ENCODE assay signal across 17 cellular contexts in the genomic region with DNA sequence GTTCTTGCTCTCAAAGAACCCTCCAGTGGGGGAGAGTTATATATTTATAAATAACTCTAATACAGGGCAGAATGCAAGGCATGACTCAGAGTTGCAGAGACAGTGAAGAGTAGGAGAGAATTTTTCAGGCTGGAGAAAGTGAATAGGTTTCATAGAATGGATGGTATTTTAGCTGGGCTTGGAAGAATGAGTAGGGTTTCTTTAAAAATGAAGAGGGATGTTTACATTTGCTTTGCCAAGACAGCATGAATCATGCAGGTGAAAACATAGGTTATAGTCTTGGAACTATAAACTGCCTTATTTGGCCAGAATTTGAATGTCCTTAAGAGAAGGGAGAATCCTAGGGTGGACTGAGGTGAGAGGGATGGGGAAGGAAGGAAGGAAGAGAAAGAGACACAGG.
DNase-seq lines count a peak whose midpoint lies in the region; ATAC-seq and TF ChIP-seq lines count a peak whose summit lies in the region.
"Had no signal": no experiment of that assay in that cellular context is flagged by ENCODE, and none has a peak within 500 bp of the region (broad histone marks: within the 10 kb centered on the region; RNA-seq: fewer than 3 reads in every experiment).

No MANE protein-coding gene starts in this region.

- CTCF ChIA-PET in HCT116 (lab: Charles Lee), result no interaction called here

- H3K9ac ChIP-seq in HCT116 (ENCODE audit: low read length), result no peak overlapping the region

- ATAC-seq in HCT116 (no peak; the same call in 1 of the 2 replicates), SK-N-SH treated with all-trans-retinoic acid at 6 μM for 48 hours (peak; percentile 64; the same call in 2 of the 3 replicates), heart right ventricle (no peak)
- ATAC-seq: mucosa of descending colon had no signal

- H3K27ac ChIP-seq in HCT116 (ENCODE audit: low read depth, low read length) (no peak overlapping the region), heart right ventricle (no peak overlapping the region), uterus (no peak overlapping the region)
- H3K27ac ChIP-seq: cardiac muscle cell, left ventricle myocardium inferior had no signal

- peak; percentile 27 for DNase-seq in AG08395 (ENCODE audit: low spot score)
- DNase-seq in HCT116 (ENCODE audit: low read depth, low spot score), result no peak
- DNase-seq in fibroblast of villous mesenchyme (ENCODE audit: low read depth), result peak; percentile 13
- no peak for DNase-seq in MV-4-11 (lab: John Stamatoyannopoulos, UW)
- DNase-seq in heart right ventricle, result no peak
- DNase-seq in uterus, result no peak
- DNase-seq in stimulated activated CD4-positive, alpha-beta T cell treated with anti-CD3 and anti-CD28 coated beads, Interleukin-4, amount 100 ng/mL, for 24 hours, result no peak
- DNase-seq: activated CD4-positive, alpha-beta T cell treated with anti-CD3 and anti-CD28 coated beads, Interleukin-2, amount 50 U/mL, for 4 hours; activated CD8-positive, alpha-beta memory T cell treated with anti-CD3 and anti-CD28 coated beads, Interleukin-2, amount 50 U/mL, for 48 hours; activated naive CD8-positive, alpha-beta T cell treated with anti-CD3 and anti-CD28 coated beads, Interleukin-2, amount 10 ng/mL, durations not matched to agents 7 days and 5 days; head of caudate nucleus; left ventricle myocardium inferior; mucosa of descending colon; NCI-H2171 treated with DMSO at 0.1 percent for 48 hours; NCI-H524 treated with DMSO at 0.1 percent for 48 hours had no signal

- POLR2A ChIA-PET in HCT116 (lab: Charles Lee), result no interaction called here

- H3K4me3 ChIP-seq in HCT116 (replicated peaks in 1 of 2; ENCODE audit: low read depth in 1 of 2, low read length in 2 of 2) (no peak overlapping the region), fibroblast of villous mesenchyme (ENCODE audit: low read depth, low read length) (no peak overlapping the region), heart right ventricle (no peak overlapping the region), uterus (no peak overlapping the region)
- H3K4me3 ChIP-seq: cardiac muscle cell, left ventricle myocardium inferior, mucosa of descending colon had no signal

- H3K36me3 ChIP-seq in HCT116 (ENCODE audit: control insufficient read depth in 1 of 2, insufficient read depth in 2 of 2, low read length in 2 of 2), result no peaks in the 10 kb centered on the region
- peaks cover 0 to 17% (median 0%) of the 10 kb centered on the region in 9 donors for H3K36me3 ChIP-seq in heart right ventricle
- no peaks in the 10 kb centered on the region for H3K36me3 ChIP-seq in uterus
- H3K36me3 ChIP-seq: cardiac muscle cell had no signal

- H3K27me3 ChIP-seq in HCT116 (ENCODE audit: insufficient read depth, low read length), result no peaks in the 10 kb centered on the region
- no peaks in the 10 kb centered on the region for H3K27me3 ChIP-seq in heart right ventricle
- no peaks in the 10 kb centered on the region for H3K27me3 ChIP-seq in uterus
- H3K27me3 ChIP-seq: cardiac muscle cell had no signal

- intact Hi-C loops in HCT116 (cut with micrococcal nuclease) (no loop called here), heart right ventricle (cut with DNase I) (no loop called here), uterus (cut with DNase I; ENCODE audit: low total_unique reads) (no loop called here)

- H3K9me3 ChIP-seq in HCT116 (ENCODE audit: control insufficient read depth in 1 of 2, insufficient read depth in 1 of 2, low read depth in 1 of 2, low read length in 2 of 2), result no peaks in the 10 kb centered on the region
- no peaks in the 10 kb centered on the region for H3K9me3 ChIP-seq in heart right ventricle
- H3K9me3 ChIP-seq in uterus, result no peaks in the 10 kb centered on the region
- H3K9me3 ChIP-seq: left ventricle myocardium inferior, mucosa of descending colon had no signal

- H3K9me2 ChIP-seq in HCT116 (ENCODE audit: insufficient read depth), result no peaks in the 10 kb centered on the region

- BruUV-seq in HCT116 (replicated peaks; lab: Mats Ljungman, UMichigan), result no TSS peak

- H4K20me1 ChIP-seq in HCT116 (ENCODE audit: insufficient read depth), result no peaks in the 10 kb centered on the region

- TF ChIP-seq POLR2A in HCT116 (IDR thresholded peaks at IDR 0.05; ENCODE audit: borderline replicate concordance, extremely low read depth, insufficient read depth, insufficient read length), result no peak
- TF ChIP-seq POLR2A in uterus (IDR thresholded peaks at IDR 0.05), result no peak

- no peak for TF ChIP-seq CTCF in HCT116 (IDR thresholded peaks at IDR 0.05 in 2 of 3, conservative IDR thresholded peaks at IDR 0.05 in 1 of 3; ENCODE audit: borderline replicate concordance in 1 of 3, insufficient read depth in 1 of 3, low read depth in 2 of 3, low read length in 2 of 3)
- TF ChIP-seq CTCF in fibroblast of villous mesenchyme (IDR thresholded peaks at IDR 0.05; ENCODE audit: insufficient read depth, low read depth, low read length), result no peak
- no peak for TF ChIP-seq CTCF in heart right ventricle (IDR thresholded peaks at IDR 0.05)
- no peak for TF ChIP-seq CTCF in uterus (IDR thresholded peaks at IDR 0.05)

- RAD21 ChIA-PET in HCT116 (lab: Charles Lee; ENCODE audit: low non-redundant PET in 1 of 2, low total read pairs in 2 of 2, uncharacterized antibody in 2 of 2, unreplicated experiment in 2 of 2), result no interaction called here

- TF ChIP-seq RAD21 in HCT116 (IDR thresholded peaks at IDR 0.05; ENCODE audit: low read depth), result no peak

- H3K79me2 ChIP-seq in HCT116 (ENCODE audit: insufficient read depth, low read length), result no peaks in the 10 kb centered on the region

- H2AFZ ChIP-seq in HCT116 (ENCODE audit: low read depth, low read length, poor library complexity, severe bottlenecking), result no peak overlapping the region

- H3K4me1 ChIP-seq in HCT116 (ENCODE audit: control insufficient read depth in 1 of 2, insufficient read depth in 2 of 2, low read length in 2 of 2), result peaks cover 0 to 14% of the 10 kb centered on the region in 2 experiments; a peak in 2 of 4 replicates
- peaks cover 0 to 5% (median 0%) of the 10 kb centered on the region in 9 donors for H3K4me1 ChIP-seq in heart right ventricle
- H3K4me1 ChIP-seq in uterus, result no peaks in the 10 kb centered on the region
- H3K4me1 ChIP-seq: left ventricle myocardium inferior had no signal

- no peak overlapping the region for H3K4me2 ChIP-seq in HCT116 (ENCODE audit: low read length)

TF ChIP-seq in HCT116, 20 proteins besides CTCF, POLR2A, EP300 and RAD21:
- peak; percentile 47; the same call in 1 of the 2 replicates for TF ChIP-seq SRF (IDR thresholded peaks at IDR 0.05; ENCODE audit: low read depth)
- no peak for TF ChIP-seq EZH2 (IDR thresholded peaks at IDR 0.05)

TF ChIP-seq in SK-N-SH treated with all-trans-retinoic acid at 6 μM for 48 hours, 23 proteins besides CTCF, POLR2A, EP300 and RAD21 (continues in another document):
- TF ChIP-seq, protein P1, sequence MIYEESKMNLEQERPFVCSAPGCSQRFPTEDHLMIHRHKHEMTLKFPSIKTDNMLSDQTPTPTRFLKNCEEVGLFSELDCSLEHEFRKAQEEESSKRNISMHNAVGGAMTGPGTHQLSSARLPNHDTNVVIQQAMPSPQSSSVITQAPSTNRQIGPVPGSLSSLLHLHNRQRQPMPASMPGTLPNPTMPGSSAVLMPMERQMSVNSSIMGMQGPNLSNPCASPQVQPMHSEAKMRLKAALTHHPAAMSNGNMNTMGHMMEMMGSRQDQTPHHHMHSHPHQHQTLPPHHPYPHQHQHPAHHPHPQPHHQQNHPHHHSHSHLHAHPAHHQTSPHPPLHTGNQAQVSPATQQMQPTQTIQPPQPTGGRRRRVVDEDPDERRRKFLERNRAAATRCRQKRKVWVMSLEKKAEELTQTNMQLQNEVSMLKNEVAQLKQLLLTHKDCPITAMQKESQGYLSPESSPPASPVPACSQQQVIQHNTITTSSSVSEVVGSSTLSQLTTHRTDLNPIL (CRISPR knock-in tag; IDR thresholded peaks at IDR 0.05; ENCODE audit: low read depth), result no peak
- no peak for TF ChIP-seq ZNF70 (CRISPR knock-in tag; IDR thresholded peaks at IDR 0.05)
- TF ChIP-seq ESRRG (CRISPR knock-in tag; IDR thresholded peaks at IDR 0.05), result no peak
- TF ChIP-seq, protein P2, sequence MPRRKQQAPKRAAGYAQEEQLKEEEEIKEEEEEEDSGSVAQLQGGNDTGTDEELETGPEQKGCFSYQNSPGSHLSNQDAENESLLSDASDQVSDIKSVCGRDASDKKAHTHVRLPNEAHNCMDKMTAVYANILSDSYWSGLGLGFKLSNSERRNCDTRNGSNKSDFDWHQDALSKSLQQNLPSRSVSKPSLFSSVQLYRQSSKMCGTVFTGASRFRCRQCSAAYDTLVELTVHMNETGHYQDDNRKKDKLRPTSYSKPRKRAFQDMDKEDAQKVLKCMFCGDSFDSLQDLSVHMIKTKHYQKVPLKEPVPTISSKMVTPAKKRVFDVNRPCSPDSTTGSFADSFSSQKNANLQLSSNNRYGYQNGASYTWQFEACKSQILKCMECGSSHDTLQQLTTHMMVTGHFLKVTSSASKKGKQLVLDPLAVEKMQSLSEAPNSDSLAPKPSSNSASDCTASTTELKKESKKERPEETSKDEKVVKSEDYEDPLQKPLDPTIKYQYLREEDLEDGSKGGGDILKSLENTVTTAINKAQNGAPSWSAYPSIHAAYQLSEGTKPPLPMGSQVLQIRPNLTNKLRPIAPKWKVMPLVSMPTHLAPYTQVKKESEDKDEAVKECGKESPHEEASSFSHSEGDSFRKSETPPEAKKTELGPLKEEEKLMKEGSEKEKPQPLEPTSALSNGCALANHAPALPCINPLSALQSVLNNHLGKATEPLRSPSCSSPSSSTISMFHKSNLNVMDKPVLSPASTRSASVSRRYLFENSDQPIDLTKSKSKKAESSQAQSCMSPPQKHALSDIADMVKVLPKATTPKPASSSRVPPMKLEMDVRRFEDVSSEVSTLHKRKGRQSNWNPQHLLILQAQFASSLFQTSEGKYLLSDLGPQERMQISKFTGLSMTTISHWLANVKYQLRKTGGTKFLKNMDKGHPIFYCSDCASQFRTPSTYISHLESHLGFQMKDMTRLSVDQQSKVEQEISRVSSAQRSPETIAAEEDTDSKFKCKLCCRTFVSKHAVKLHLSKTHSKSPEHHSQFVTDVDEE (CRISPR knock-in tag; IDR thresholded peaks at IDR 0.05), result no peak
- TF ChIP-seq, protein P3, sequence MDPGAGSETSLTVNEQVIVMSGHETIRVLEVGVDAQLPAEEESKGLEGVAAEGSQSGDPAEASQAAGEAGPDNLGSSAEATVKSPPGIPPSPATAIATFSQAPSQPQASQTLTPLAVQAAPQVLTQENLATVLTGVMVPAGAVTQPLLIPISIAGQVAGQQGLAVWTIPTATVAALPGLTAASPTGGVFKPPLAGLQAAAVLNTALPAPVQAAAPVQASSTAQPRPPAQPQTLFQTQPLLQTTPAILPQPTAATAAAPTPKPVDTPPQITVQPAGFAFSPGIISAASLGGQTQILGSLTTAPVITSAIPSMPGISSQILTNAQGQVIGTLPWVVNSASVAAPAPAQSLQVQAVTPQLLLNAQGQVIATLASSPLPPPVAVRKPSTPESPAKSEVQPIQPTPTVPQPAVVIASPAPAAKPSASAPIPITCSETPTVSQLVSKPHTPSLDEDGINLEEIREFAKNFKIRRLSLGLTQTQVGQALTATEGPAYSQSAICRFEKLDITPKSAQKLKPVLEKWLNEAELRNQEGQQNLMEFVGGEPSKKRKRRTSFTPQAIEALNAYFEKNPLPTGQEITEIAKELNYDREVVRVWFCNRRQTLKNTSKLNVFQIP (CRISPR knock-in tag; IDR thresholded peaks at IDR 0.05; ENCODE audit: borderline replicate concordance, low read depth), result no peak

Comparison
In these comparisons a context has a peak if more than half of its experiments do, and no peak if none do; other contexts are left out.
1. DNase-seq: peak in AG08395 (single experiment) and fibroblast of villous mesenchyme (single experiment); none in HCT116 (single experiment), MV-4-11 (single experiment), heart right ventricle (0 of 2), uterus (0 of 2) and stimulated activated CD4-positive, alpha-beta T cell treated with anti-CD3 and anti-CD28 coated beads, Interleukin-4, amount 100 ng/mL, for 24 hours (single experiment).